ENCODE assay signal across 15 cellular contexts in genomic region chr17:82399601-82400101, GRCh38. TPM values are rescaled to one million over a fixed set of nuclear protein-coding genes. Genes with fewer than 3 reads are reported as not detected.
A peak's percentile ranks its signal among the peaks of the same experiment; 100 is the strongest.
DNase-seq lines count a peak whose midpoint lies in the region; ATAC-seq lines count a peak whose summit lies in the region.
"Had no signal": no experiment of that assay in that cellular context is flagged by ENCODE, and none has a peak within 500 bp of the region (broad histone marks: within the 10 kb centered on the region; RNA-seq: fewer than 3 reads in every experiment).

No MANE protein-coding gene starts in this region.

- DNase-seq in NCI-H2171 treated with DMSO at 0.1 percent for 48 hours (lab: John Stamatoyannopoulos, UW) (peak; percentile 66), NCI-H2171 (lab: John Stamatoyannopoulos, UW) (no peak), NCI-H2196 (lab: John Stamatoyannopoulos, UW; ENCODE audit: unreplicated experiment) (peak; percentile 86), fibroblast of gingiva (ENCODE audit: low read depth) (peak; percentile 20), islet precursor cell (no peak)
- DNase-seq: ACHN; activated naive CD8-positive, alpha-beta T cell treated with anti-CD3 and anti-CD28 coated beads for 36 hours; DMS53; mucosa of descending colon; small intestine had no signal

- no peaks in the 10 kb centered on the region for H3K27me3 ChIP-seq in skeletal muscle tissue (ENCODE audit: control insufficient read depth in 3 of 3, insufficient read depth in 3 of 3, low read length in 3 of 3)
- H3K27me3 ChIP-seq: tibial artery had no signal

- H3K27ac ChIP-seq in skeletal muscle tissue (ENCODE audit: low read depth, low read length), result peak overlapping the region; percentile 48
- H3K27ac ChIP-seq: tibial artery had no signal

- no peaks in the 10 kb centered on the region for H3K9me3 ChIP-seq in skeletal muscle tissue (ENCODE audit: control insufficient read depth in 3 of 3, low read length in 3 of 3)
- H3K9me3 ChIP-seq: mucosa of descending colon, tibial artery had no signal

- H3K36me3 ChIP-seq in skeletal muscle tissue (ENCODE audit: control insufficient read depth in 3 of 3, insufficient read depth in 3 of 3, low read length in 3 of 3), result peaks cover 13 to 22% (median 14%) of the 10 kb centered on the region in 3 donors

- ATAC-seq in activated CD4-positive, CD25-positive, alpha-beta regulatory T cell treated with anti-CD3 and anti-CD28 coated beads, Interleukin-2, amount 50 U/mL, for 24 hours, result no peak
- ATAC-seq in GM18870 (IDR thresholded peaks at IDR 0.05; ENCODE audit: unreplicated experiment), result no peak

- peak overlapping the region; percentile 7 to 50 (median 46) for H3K4me3 ChIP-seq in skeletal muscle tissue (ENCODE audit: low read length in 3 of 3)
- H3K4me3 ChIP-seq: mucosa of descending colon, tibial artery had no signal

- H3K9ac ChIP-seq in skeletal muscle tissue (ENCODE audit: low read depth in 1 of 3, low read length in 3 of 3), result peak overlapping the region in 1 of 3 donors; percentile 68

- peaks cover 18 to 19% (median 18%) of the 10 kb centered on the region in 3 donors for H3K4me1 ChIP-seq in skeletal muscle tissue (ENCODE audit: control insufficient read depth in 3 of 3, insufficient read depth in 3 of 3, low read length in 3 of 3)

RNA-seq across cellular contexts. Expression of gene HEXD, which starts 18.5 kb away (rescaled TPM):
- 11.5 TPM for total RNA-seq in skeletal muscle tissue

RNA-seq across cellular contexts. Expression of gene OGFOD3, which starts 18.7 kb away (rescaled TPM):
- total RNA-seq in skeletal muscle tissue, result 20.9 TPM

RNA-seq across cellular contexts. Expression of gene UTS2R, which starts 28.1 kb away (rescaled TPM):
- total RNA-seq in skeletal muscle tissue, result 1.6 TPM
- total RNA-seq: activated naive CD8-positive, alpha-beta T cell treated with anti-CD3 and anti-CD28 coated beads for 36 hours; mucosa of descending colon had no signal

RNA-seq across cellular contexts. Expression of gene TEX19, which starts 40.6 kb away (rescaled TPM):
- 0.52 TPM for total RNA-seq in skeletal muscle tissue
- total RNA-seq: mucosa of descending colon, Right ventricle myocardium superior had no signal

RNA-seq across cellular contexts. Expression of gene CYBC1, which starts 50.9 kb away (rescaled TPM):
- 15.1 TPM for total RNA-seq in skeletal muscle tissue

Comparison
In these comparisons a context has a peak if more than half of its experiments do, and no peak if none do; other contexts are left out.
1. DNase-seq: peak in NCI-H2171 treated with DMSO at 0.1 percent for 48 hours (single experiment), NCI-H2196 (single experiment) and fibroblast of gingiva (single experiment); none in NCI-H2171 (single experiment) and islet precursor cell (single experiment).